ENCODE assay signal across 10 cellular contexts in genomic region chr2:236178921-236179652, GRCh38. TPM values are rescaled to one million over a fixed set of nuclear protein-coding genes. Genes with fewer than 3 reads are reported as not detected.
DNase-seq lines count a peak whose midpoint lies in the region; ATAC-seq, FAIRE-seq and TF ChIP-seq lines count a peak whose summit lies in the region.
"Had no signal": no experiment of that assay in that cellular context is flagged by ENCODE, and none has a peak within 500 bp of the region (broad histone marks: within the 10 kb centered on the region; RNA-seq: fewer than 3 reads in every experiment).

No MANE protein-coding gene starts in this region.

- H3K36me3 ChIP-seq in A673 (ENCODE audit: insufficient read depth, low read length, poor library complexity, severe bottlenecking) (no peaks in the 10 kb centered on the region), ES-I3 (ENCODE audit: insufficient read depth, low read length) (no peaks in the 10 kb centered on the region)

- peaks cover 10 to 18% of the 10 kb centered on the region in 2 donors for H3K4me1 Mint-ChIP-seq in immature natural killer cell

- DNase-seq in A673 (ENCODE audit: low spot score): peak; percentile 56
- DNase-seq in immature natural killer cell: no peak
- no peak for DNase-seq in urothelium cell line (ENCODE audit: low spot score)
- no peak for DNase-seq in NCI-H2227 (lab: John Stamatoyannopoulos, UW; ENCODE audit: unreplicated experiment)
- DNase-seq in stimulated activated CD8-positive, alpha-beta memory T cell treated with anti-CD3 and anti-CD28 coated beads, Interleukin-4, amount 100 ng/mL, for 48 hours: no peak
- DNase-seq: naive thymus-derived CD8-positive, alpha-beta T cell had no signal

- no TSS peak for BruUV-seq in A673 (replicated peaks; lab: Mats Ljungman, UMichigan)

- H3K27me3 ChIP-seq in A673 (replicated peaks; ENCODE audit: insufficient read depth, low read depth, low read length, poor library complexity): peaks cover 56% of the 10 kb centered on the region

- H3K27ac ChIP-seq in A673 (ENCODE audit: low read depth, low read length, poor library complexity, severe bottlenecking): no peak overlapping the region

- no peaks in the 10 kb centered on the region for H3K36me3 Mint-ChIP-seq in immature natural killer cell
- H3K36me3 Mint-ChIP-seq: naive thymus-derived CD8-positive, alpha-beta T cell had no signal

- peaks cover 11 to 42% (median 39%) of the 10 kb centered on the region in 3 donors for H3K27me3 Mint-ChIP-seq in immature natural killer cell (ENCODE audit: low read depth in 3 of 3)

- intact Hi-C loops in A673 (cut with micrococcal nuclease; ENCODE audit: unreplicated experiment): loop anchor here (1.0 to 5.0 kb wide), 4 partner anchors 92 to 400 kb away; no protein-coding TSS in a partner anchor

- CTCF ChIA-PET in A673 (lab: Charles Lee): interaction anchor here (0.6 to 2.0 kb wide), 7 partner anchors 89 to 1335 kb away, joined by 3 to 30 read pairs (median 5); no protein-coding TSS in a partner anchor

- POLR2A ChIA-PET in A673 (lab: Charles Lee; ENCODE audit: low non-redundant PET): no interaction called here

- no peak overlapping the region for H3K27ac Mint-ChIP-seq in immature natural killer cell

- peak overlapping the region; percentile 69 for H3K9ac ChIP-seq in ES-I3 (ENCODE audit: low read depth, low read length)

- peaks cover 0 to 2% (median 0%) of the 10 kb centered on the region in 6 donors for H3K9me3 Mint-ChIP-seq in immature natural killer cell

- H3K9me3 ChIP-seq in A673 (ENCODE audit: low read depth, low read length, poor library complexity, severe bottlenecking) (no peaks in the 10 kb centered on the region), ES-I3 (ENCODE audit: control insufficient read depth, insufficient read depth, low read length) (0 out of 2 replicates have a peak, but pooled peaks cover 5% of the 10 kb centered on the region)

- no peak for ATAC-seq in HG03045 (IDR thresholded peaks at IDR 0.05; ENCODE audit: unreplicated experiment)
- ATAC-seq: naive thymus-derived CD8-positive, alpha-beta T cell had no signal

- peak overlapping the region; percentile 39 for H3K4me3 ChIP-seq in A673 (ENCODE audit: low read depth, low read length, poor library complexity, severe bottlenecking)
- H3K4me3 ChIP-seq in WI38 (ENCODE audit: low read depth, low read length): peak overlapping the region; percentile 58

- no peak for FAIRE-seq in urothelium cell line (lab: Jason Lieb, UNC)
- FAIRE-seq: endometrium had no signal

- no peak for TF ChIP-seq CTCF in A673 (conservative IDR thresholded peaks at IDR 0.05; ENCODE audit: low read depth, low read length)
- TF ChIP-seq CTCF in WI38 (IDR thresholded peaks at IDR 0.05; ENCODE audit: low read depth, low read length): no peak

- peak overlapping the region in 4 of 5 donors; percentile 50 to 70 (median 60) for H3K4me3 Mint-ChIP-seq in immature natural killer cell

- H3K4me1 ChIP-seq in A673 (ENCODE audit: insufficient read depth, low read length, poor library complexity, severe bottlenecking): peaks cover 24% of the 10 kb centered on the region
- peaks cover 28% of the 10 kb centered on the region for H3K4me1 ChIP-seq in ES-I3 (ENCODE audit: insufficient read depth, low read length)

RNA-seq across cellular contexts. Expression of gene GBX2, which starts 10.9 kb away (rescaled TPM):
- not detected in 2 replicates for total RNA-seq in A673 (2021)
- polyA plus RNA-seq in immature natural killer cell: not detected
- total RNA-seq: naive thymus-derived CD8-positive, alpha-beta T cell had no signal
- polyA plus RNA-seq: naive thymus-derived CD8-positive, alpha-beta T cell had no signal
